In the genomic region with DNA sequence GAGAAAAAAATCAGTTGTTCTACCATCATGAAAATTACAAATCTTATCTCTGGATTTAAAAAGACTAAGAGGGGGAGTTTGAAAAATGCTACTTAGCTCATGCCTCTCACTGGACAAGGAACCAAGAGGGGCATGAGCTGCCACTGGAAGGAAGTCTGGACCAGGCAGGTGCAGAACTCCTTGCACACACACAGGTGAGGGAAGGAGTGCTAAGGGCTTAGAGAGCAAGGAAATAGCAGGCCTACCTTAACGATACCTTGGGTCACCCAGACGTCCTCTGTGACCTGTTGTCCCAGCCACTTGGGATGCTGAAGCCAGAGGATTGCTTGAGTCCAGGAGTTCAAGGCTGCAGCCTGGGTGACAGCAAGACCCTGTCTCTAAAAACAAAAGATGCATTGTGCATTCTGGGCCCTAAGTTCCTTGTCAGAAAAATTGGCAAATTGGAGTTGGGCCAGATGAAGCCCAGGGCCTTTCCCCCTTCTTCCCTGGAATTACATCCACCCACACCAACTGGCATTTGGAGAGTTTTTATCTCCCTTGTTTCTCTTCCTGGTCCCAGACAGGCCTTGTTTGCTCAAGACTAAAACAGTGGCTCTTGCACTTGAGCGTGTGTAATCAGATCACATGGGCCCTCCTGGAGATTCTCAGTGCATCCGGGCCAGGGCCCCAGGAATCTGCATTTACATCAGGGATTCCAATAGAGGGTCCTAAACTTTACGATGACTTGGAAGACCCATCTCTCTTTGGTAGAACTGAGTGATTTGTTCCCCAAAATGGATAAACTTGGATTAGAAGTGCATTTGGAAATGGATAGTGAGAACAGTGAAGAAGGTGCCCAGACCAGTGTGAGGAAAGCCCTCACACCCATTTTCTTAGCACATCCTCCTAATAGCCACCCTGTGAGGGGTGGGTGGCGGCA, we compare ENCODE assay signal across 8 cellular contexts. TPM values are rescaled to one million over a fixed set of nuclear protein-coding genes. Genes with fewer than 3 reads are reported as not detected.
DNase-seq lines count a peak whose midpoint lies in the region; ATAC-seq, FAIRE-seq and TF ChIP-seq lines count a peak whose summit lies in the region.

No MANE protein-coding gene starts in this region.

- H3K4me2 ChIP-seq in Loucy (ENCODE audit: low read depth, low read length, poor library complexity, severe bottlenecking) (peak overlapping the region; percentile 87), GM12878 (ENCODE audit: control insufficient read depth, insufficient read depth) (peak overlapping the region; percentile 62)

- peak overlapping the region; percentile 100 for H3K9ac ChIP-seq in Loucy (ENCODE audit: low read depth, low read length, poor library complexity, severe bottlenecking)
- H3K9ac ChIP-seq in GM12878 (ENCODE audit: control insufficient read depth, insufficient read depth, low read length), result peak overlapping the region; percentile 93

- SMC1A ChIA-PET in GM12878 (lab: Charles Lee; ENCODE audit: uncharacterized antibody, unreplicated experiment), result interaction anchor here (1.0 to 12.9 kb wide), 17 partner anchors 16 to 151 kb away, joined by 3 to 275 read pairs (median 7); partner anchors contain the start of genes ANAPC16 and ASCC1

- no peak for ATAC-seq in GM12878
- ATAC-seq in lower lobe of right lung, result no peak
- no peak for ATAC-seq in upper lobe of left lung (ENCODE audit: low FRiP score in 2 of 2)
- ATAC-seq in HG03196 (IDR thresholded peaks at IDR 0.05; ENCODE audit: unreplicated experiment), result no peak

- TF ChIP-seq EP300 in GM12878 (IDR thresholded peaks at IDR 0.05; ENCODE audit: borderline replicate concordance in 1 of 2, control insufficient read depth in 1 of 2, low read depth in 2 of 2, low read length in 2 of 2) (no peak), upper lobe of left lung (IDR thresholded peaks at IDR 0.05) (no peak)

- H3K4me1 ChIP-seq in Loucy (ENCODE audit: insufficient read depth, low read length, poor library complexity, severe bottlenecking) (peaks cover 50% of the 10 kb centered on the region), GM12878 (ENCODE audit: control insufficient read depth, insufficient read depth, low read length) (peaks cover 12% of the 10 kb centered on the region), lower lobe of right lung (peaks cover 34% of the 10 kb centered on the region), upper lobe of left lung (peaks cover 13 to 41% (median 35%) of the 10 kb centered on the region in 4 donors)

- peaks cover 18% of the 10 kb centered on the region for H3K27me3 ChIP-seq in Loucy (ENCODE audit: insufficient read depth, low read length, poor library complexity, severe bottlenecking)
- no peaks in the 10 kb centered on the region for H3K27me3 ChIP-seq in GM12878 (replicated peaks in 1 of 2; ENCODE audit: control insufficient read depth in 2 of 2, insufficient read depth in 2 of 2, low read length in 1 of 2)
- H3K27me3 ChIP-seq in lower lobe of right lung (ENCODE audit: low read depth), result no peaks in the 10 kb centered on the region
- no peaks in the 10 kb centered on the region for H3K27me3 ChIP-seq in upper lobe of left lung

- H3K27ac ChIP-seq in GM12878 (ENCODE audit: control insufficient read depth, insufficient read depth), result peak overlapping the region; percentile 67
- H3K27ac ChIP-seq in lower lobe of right lung, result peak overlapping the region; percentile 97
- H3K27ac ChIP-seq in upper lobe of left lung, result peak overlapping the region; percentile 90 to 98 (median 97)

- H3K9me3 ChIP-seq in Loucy (ENCODE audit: insufficient read depth, low read depth, low read length) (no peaks in the 10 kb centered on the region), GM12878 (replicated peaks; ENCODE audit: control insufficient read depth, insufficient read depth, low read length) (no peaks in the 10 kb centered on the region), lower lobe of right lung (no peaks in the 10 kb centered on the region), upper lobe of left lung (no peaks in the 10 kb centered on the region)

- TF ChIP-seq POLR2A in GM12878 (IDR thresholded peaks at IDR 0.05; ENCODE audit: low read depth, low read length) (peak; percentile 65; the same call in 1 of the 2 replicates), upper lobe of left lung (IDR thresholded peaks at IDR 0.05) (no peak)

- H3K4me3 ChIP-seq in Loucy (ENCODE audit: low read length, poor library complexity, severe bottlenecking) (peak overlapping the region; percentile 77), GM12878 (peak overlapping the region; percentile 92), lower lobe of right lung (peak overlapping the region; percentile 86), upper lobe of left lung (peak overlapping the region; percentile 76 to 95 (median 80))

- TF ChIP-seq RAD21 in GM12878 (IDR thresholded peaks at IDR 0.05; ENCODE audit: insufficient read depth, low read depth, low read length), result no peak

- BruUV-seq in GM12878 (replicated peaks; lab: Mats Ljungman, UMichigan), result no TSS peak

- intact Hi-C loops in GM12878 (cut with micrococcal nuclease; ENCODE audit: unreplicated experiment), result no loop called here
- intact Hi-C loops in lower lobe of right lung (cut with DNase I), result no loop called here

- peaks cover 49% of the 10 kb centered on the region for H3K79me2 ChIP-seq in Loucy (ENCODE audit: insufficient read depth, low read length)
- H3K79me2 ChIP-seq in GM12878 (ENCODE audit: control insufficient read depth, insufficient read depth, low read length), result peaks cover 39% of the 10 kb centered on the region

- no peaks in the 10 kb centered on the region for H3K9me2 ChIP-seq in Loucy (replicated peaks; ENCODE audit: low read depth, low read length)

- H3K36me3 ChIP-seq in Loucy (ENCODE audit: insufficient read depth, low read length) (peaks cover 23% of the 10 kb centered on the region), GM12878 (ENCODE audit: control insufficient read depth in 2 of 2, insufficient read depth in 2 of 2, low read length in 1 of 2) (peaks cover 2 to 8% of the 10 kb centered on the region in 2 experiments), lower lobe of right lung (peaks cover 23% of the 10 kb centered on the region), upper lobe of left lung (peaks cover 4 to 21% (median 13%) of the 10 kb centered on the region in 4 donors)

- H2AFZ ChIP-seq in Loucy (ENCODE audit: low read length) (no peak overlapping the region), GM12878 (ENCODE audit: control insufficient read depth, low read depth, low read length) (no peak overlapping the region)

- in situ Hi-C loops in GM12878 (cut with MboI), result no loop called here

- CTCF ChIA-PET in GM12878 (lab: Yijun Ruan, JAX), result interaction anchor here (0.6 to 11.3 kb wide), 14 partner anchors 15 to 228 kb away, joined by 3 to 275 read pairs (median 8); no protein-coding TSS in a partner anchor

- 67% methylated on average over 6 of the region's 6 CpGs for WGBS in GM12878 (ENCODE audit: insufficient coverage, insufficient replicate concordance, low lambda C conversion rate, missing lambda C conversion rate)
- 40 to 65% methylated on average over 5 to 6 of the region's 6 CpGs for WGBS in upper lobe of left lung, 2 donors

- H4K20me1 ChIP-seq in Loucy (ENCODE audit: insufficient read depth, low read length, poor library complexity, severe bottlenecking) (peaks cover 33% of the 10 kb centered on the region), GM12878 (ENCODE audit: control insufficient read depth, insufficient read depth) (peaks cover 12% of the 10 kb centered on the region)

- H3F3A ChIP-seq in Loucy (ENCODE audit: low read depth), result no peaks in the 10 kb centered on the region

- no peak for FAIRE-seq in GM12878 (lab: Jason Lieb, UNC)

- peak; percentile 75 for DNase-seq in DMS153 (lab: John Stamatoyannopoulos, UW)
- no peak for DNase-seq in GM12878 (ENCODE audit: low read depth, low spot score)
- DNase-seq in lower lobe of right lung, result no peak
- DNase-seq in upper lobe of left lung, result no peak
- no peak for DNase-seq in NCI-H82 (lab: John Stamatoyannopoulos, UW)
- DNase-seq in GM20000 (ENCODE audit: low spot score), result no peak

- TF ChIP-seq CTCF in Loucy (conservative IDR thresholded peaks at IDR 0.05; ENCODE audit: low read length) (no peak), GM12878 (IDR thresholded peaks at IDR 0.05 in 2 of 3, conservative IDR thresholded peaks at IDR 0.05 in 1 of 3; ENCODE audit: control insufficient read depth in 2 of 3, extremely low read depth in 1 of 3, insufficient read depth in 1 of 3, low read depth in 3 of 3, low read length in 3 of 3) (no peak), lower lobe of right lung (IDR thresholded peaks at IDR 0.05) (no peak), upper lobe of left lung (IDR thresholded peaks at IDR 0.05) (no peak), GM20000 (IDR thresholded peaks at IDR 0.05; ENCODE audit: extremely low read depth, missing control alignments) (no peak)

- POLR2A ChIA-PET in GM12878 (lab: Charles Lee), result interaction anchor here (1.0 to 13.9 kb wide), 14 partner anchors 9 to 61 kb away, joined by 4 to 267 read pairs (median 26); partner anchors contain the start of genes ANAPC16 and ASCC1

- RAD21 ChIA-PET in GM12878 (lab: Charles Lee; ENCODE audit: unreplicated experiment), result interaction anchor here (0.9 to 7.8 kb wide), 8 partner anchors 9 to 58 kb away, joined by 3 to 200 read pairs (median 24); no protein-coding TSS in a partner anchor

TF ChIP-seq in GM12878, 131 proteins besides CTCF, POLR2A, EP300 and RAD21 (continues in another document):
- peak; percentile 78; the same call in 1 of the 2 replicates for TF ChIP-seq BACH1 (IDR thresholded peaks at IDR 0.05; ENCODE audit: borderline replicate concordance)
- peak; percentile 39; the same call in 1 of the 2 replicates for TF ChIP-seq PAX5 (IDR thresholded peaks at IDR 0.05; ENCODE audit: borderline replicate concordance, low read depth, low read length)
- TF ChIP-seq RAD51 (IDR thresholded peaks at IDR 0.05), result peak; percentile 31; the same call in 1 of the 2 replicates

RNA-seq across cellular contexts. Expression of gene DDIT4, which starts 3.0 kb away (rescaled TPM):
- 278 and 329 TPM in 2 replicates for total RNA-seq in GM12878 (2013; cell fraction: nucleolus; rRNA removed)
- total RNA-seq in GM12878 (2014; rRNA removed), result 227 and 228 TPM in 2 replicates
- total RNA-seq in GM12878 (2014; rRNA removed; fragmentation: Illumina TruSeq; extraction: Trizol), result 75.4 and 76.9 TPM in 2 replicates
- total RNA-seq in GM12878 (2021), result 192 and 210 TPM in 2 replicates
- polyA plus RNA-seq in GM12878 (2011; ENCODE audit: low read depth), result 31.9 TPM
- 181 and 277 TPM in 2 replicates for polyA plus RNA-seq in GM12878 (2011; rRNA removed)
- 307 and 319 TPM in 2 replicates for polyA plus RNA-seq in GM12878 (2011; cell fraction: cytosol; rRNA removed)
- polyA plus RNA-seq in GM12878 (2011; cell fraction: nucleus; rRNA removed), result 445 and 463 TPM in 2 replicates
- 108 and 193 TPM in 2 replicates for polyA plus RNA-seq in GM12878 (2012)
- polyA plus RNA-seq in GM12878 (2014; fragmentation: Illumina TruSeq; extraction: Trizol), result 35.2 and 44.5 TPM in 2 replicates
- 1 to 10 TPM; 2.1 to 5.0 TPM for polyA plus RNA-seq in GM12878 (2014; fragmentation: Nextera tagmentation; extraction: Ambion mirVana)
- 174 and 190 TPM in 2 replicates for polyA plus RNA-seq in GM12878 (2014; rRNA removed)
- 100 to 1,000 TPM; 245 to 268 TPM for polyA plus RNA-seq in GM12878 (2016; fragmentation: Nextera tagmentation; extraction: Ambion mirVana)
- polyA minus RNA-seq in GM12878 (2011; rRNA and poly(A)+ RNA removed), result 219 and 366 TPM in 2 replicates
- 187 and 217 TPM in 2 replicates for polyA minus RNA-seq in GM12878 (2011; cell fraction: cytosol; rRNA and poly(A)+ RNA removed)
- 480 and 614 TPM in 2 replicates for polyA minus RNA-seq in GM12878 (2011; cell fraction: nucleus; rRNA and poly(A)+ RNA removed)
- 161 TPM for total RNA-seq in lower lobe of right lung
- 100 to 1,000 TPM in 5 of 6 donors, 10 to 100 TPM in 1; 81.0 to 218 (median 151) TPM for total RNA-seq in upper lobe of left lung
